11 cellular contexts compared by ENCODE assay signal in the genomic region with DNA sequence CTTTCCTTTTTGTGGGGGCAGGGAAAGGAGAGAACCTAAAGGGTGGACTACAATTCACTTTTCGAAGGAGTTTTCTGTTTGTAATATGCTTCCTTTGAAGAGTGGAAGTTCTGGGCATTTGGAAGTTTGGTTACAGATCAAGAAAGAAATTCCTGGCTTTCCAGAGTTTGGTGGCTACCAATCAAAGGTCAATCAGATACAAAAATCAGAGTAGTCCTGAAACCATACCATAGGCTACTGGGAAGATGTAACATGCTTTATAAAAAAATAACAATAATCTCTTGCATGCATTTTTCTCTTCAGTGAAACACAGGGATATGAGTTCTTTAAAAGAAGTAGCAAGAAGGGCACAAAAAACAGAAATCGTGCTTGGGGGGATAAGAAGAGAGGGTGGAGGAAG.
DNase-seq lines count a peak whose midpoint lies in the region; ATAC-seq and TF ChIP-seq lines count a peak whose summit lies in the region.
"Had no signal": no experiment of that assay in that cellular context is flagged by ENCODE, and none has a peak within 500 bp of the region (broad histone marks: within the 10 kb centered on the region; RNA-seq: fewer than 3 reads in every experiment).

No MANE protein-coding gene starts in this region.

- H3K27me3 Mint-ChIP-seq in MCF 10A (ENCODE audit: insufficient read depth, unreplicated experiment) = no peaks in the 10 kb centered on the region
- peaks cover 3 to 14% of the 10 kb centered on the region in 2 donors for H3K27me3 Mint-ChIP-seq in CD4-positive, alpha-beta memory T cell

- peak overlapping the region; percentile 47 for H3K4ac ChIP-seq in mesendoderm (ENCODE audit: low read depth, low read length)

- no peak overlapping the region for H2BK120ac ChIP-seq in mesendoderm (ENCODE audit: low read depth, low read length)

- intact Hi-C loops in MCF 10A (cut with micrococcal nuclease) (loop anchor here (2.0 kb wide), 2 partner anchors 31 to 39 kb away; no protein-coding TSS in a partner anchor), thyroid gland (cut with DNase I) (no loop called here)
- intact Hi-C loops in CD4-positive, alpha-beta memory T cell (cut with micrococcal nuclease) = no loop called here

- peaks cover 75% of the 10 kb centered on the region for H3K4me1 ChIP-seq in HUES64 (ENCODE audit: insufficient read depth, low read length)
- H3K4me1 ChIP-seq in mesendoderm (ENCODE audit: control insufficient read depth, low read depth, low read length) = peaks cover 33% of the 10 kb centered on the region
- peaks cover 49 to 80% of the 10 kb centered on the region in 2 donors for H3K4me1 ChIP-seq in thyroid gland
- H3K4me1 ChIP-seq in CD4-positive, alpha-beta memory T cell (ENCODE audit: insufficient read depth, low read length) = no peaks in the 10 kb centered on the region

- H3K9ac ChIP-seq in HUES64 (ENCODE audit: low read depth, low read length) (peak overlapping the region; percentile 70; the same call in 1 of the 2 replicates), mesendoderm (ENCODE audit: low read length) (peak overlapping the region; percentile 6)

- TF ChIP-seq CTCF in MCF 10A (IDR thresholded peaks at IDR 0.05; ENCODE audit: unreplicated experiment) = no peak
- no peak for TF ChIP-seq CTCF in thyroid gland (IDR thresholded peaks at IDR 0.05)

- WGBS in HUES64 = 62% methylated on average over 2 of the region's 2 CpGs
- no CpG with 5 or more reads among the region's 2 CpGs for WGBS in mesendoderm (ENCODE audit: extremely low coverage, insufficient coverage, low lambda C conversion rate)
- 57 to 66% methylated on average over 2 of the region's 2 CpGs for WGBS in thyroid gland, 2 donors

- no peak overlapping the region for H2BK5ac ChIP-seq in mesendoderm (ENCODE audit: low read length)

- H3K79me1 ChIP-seq in mesendoderm (ENCODE audit: low read length) = no peaks in the 10 kb centered on the region

- H3K9me3 ChIP-seq in HUES64 (ENCODE audit: insufficient read depth, low read depth, low read length) (no peaks in the 10 kb centered on the region), thyroid gland (no peaks in the 10 kb centered on the region)
- no peaks in the 10 kb centered on the region for H3K9me3 ChIP-seq in CD4-positive, alpha-beta memory T cell (ENCODE audit: control insufficient read depth in 1 of 2, low read length in 2 of 2)

- no peak overlapping the region for H2AK5ac ChIP-seq in mesendoderm (ENCODE audit: low read length)

- no peak overlapping the region for H3K4me3 ChIP-seq in HUES64 (ENCODE audit: low read length)
- no peak overlapping the region for H3K4me3 ChIP-seq in mesendoderm (ENCODE audit: low read length)
- H3K4me3 ChIP-seq in thyroid gland (replicated peaks in 1 of 3) = no peak overlapping the region
- H3K4me3 ChIP-seq in CD4-positive, alpha-beta memory T cell (ENCODE audit: low read length in 2 of 2) = no peak overlapping the region

- no peak overlapping the region for H2BK15ac ChIP-seq in mesendoderm (replicated peaks; ENCODE audit: low read depth)

- peaks cover 54% of the 10 kb centered on the region for H3K4me1 Mint-ChIP-seq in MCF 10A (ENCODE audit: insufficient read depth, unreplicated experiment)
- H3K4me1 Mint-ChIP-seq in CD4-positive, alpha-beta memory T cell = peaks cover 0 to 8% (median 2%) of the 10 kb centered on the region in 4 donors
- H3K4me1 Mint-ChIP-seq: activated B cell treated with CpG ODN at 0.5 μM for 24 hours had no signal

- H3K27ac ChIP-seq in HUES64 (ENCODE audit: low read depth, low read length) (peak overlapping the region; percentile 85; the same call in 1 of the 2 replicates), mesendoderm (ENCODE audit: low read depth, low read length) (no peak overlapping the region), thyroid gland (peak overlapping the region; percentile 95 to 96 (median 95))
- no peak overlapping the region for H3K27ac ChIP-seq in CD4-positive, alpha-beta memory T cell (ENCODE audit: low read depth, low read length)

- ATAC-seq in HG03354 (IDR thresholded peaks at IDR 0.05; ENCODE audit: poor library complexity, severe bottlenecking, unreplicated experiment) (no peak), GM19397 (IDR thresholded peaks at IDR 0.05; ENCODE audit: unreplicated experiment) (no peak)

- no peak overlapping the region for H3K18ac ChIP-seq in mesendoderm (ENCODE audit: low read length)

- no peaks in the 10 kb centered on the region for H3K36me3 ChIP-seq in HUES64 (ENCODE audit: insufficient read depth, low read length)
- H3K36me3 ChIP-seq in mesendoderm (ENCODE audit: control insufficient read depth, insufficient read depth, low read length) = no peaks in the 10 kb centered on the region
- no peaks in the 10 kb centered on the region for H3K36me3 ChIP-seq in thyroid gland
- H3K36me3 ChIP-seq in CD4-positive, alpha-beta memory T cell (ENCODE audit: insufficient read depth, low read length) = no peaks in the 10 kb centered on the region

- H3K79me2 ChIP-seq in mesendoderm (ENCODE audit: control insufficient read depth, insufficient read depth, low read length) = no peaks in the 10 kb centered on the region

- no peaks in the 10 kb centered on the region for H3K9me3 Mint-ChIP-seq in MCF 10A (ENCODE audit: unreplicated experiment)
- H3K9me3 Mint-ChIP-seq in CD4-positive, alpha-beta memory T cell = no peaks in the 10 kb centered on the region
- H3K9me3 Mint-ChIP-seq: activated B cell treated with CpG ODN at 0.5 μM for 24 hours had no signal

- DNase-seq in MCF 10A (ENCODE audit: unreplicated experiment) = no peak
- no peak for DNase-seq in mesendoderm
- DNase-seq in thyroid gland = no peak
- no peak for DNase-seq in CD4-positive, alpha-beta memory T cell
- DNase-seq: activated B cell treated with CpG ODN at 0.5 μM for 24 hours; DMS79 treated with DMSO at 0.1 percent for 48 hours; effector CD8-positive, alpha-beta T cell; NCI-H1092 had no signal

- H4K8ac ChIP-seq in mesendoderm (ENCODE audit: low read depth, low read length) = no peak overlapping the region

- peak overlapping the region; percentile 65 for H3K4me3 Mint-ChIP-seq in MCF 10A (ENCODE audit: unreplicated experiment)
- H3K4me3 Mint-ChIP-seq in CD4-positive, alpha-beta memory T cell = no peak overlapping the region
- H3K4me3 Mint-ChIP-seq: activated B cell treated with CpG ODN at 0.5 μM for 24 hours had no signal

- no peak for TF ChIP-seq POLR2A in thyroid gland (IDR thresholded peaks at IDR 0.05)

- no peaks in the 10 kb centered on the region for H3K27me3 ChIP-seq in HUES64 (ENCODE audit: insufficient read depth, low read length)
- no peaks in the 10 kb centered on the region for H3K27me3 ChIP-seq in mesendoderm (ENCODE audit: insufficient read depth, low read length, poor library complexity)
- H3K27me3 ChIP-seq in thyroid gland = no peaks in the 10 kb centered on the region
- H3K27me3 ChIP-seq in CD4-positive, alpha-beta memory T cell (ENCODE audit: insufficient read depth, low read length) = no peaks in the 10 kb centered on the region

- H3K27ac Mint-ChIP-seq in MCF 10A (ENCODE audit: low read depth, unreplicated experiment) = peak overlapping the region; percentile 89
- H3K27ac Mint-ChIP-seq in CD4-positive, alpha-beta memory T cell = no peak overlapping the region
- H3K27ac Mint-ChIP-seq: activated B cell treated with CpG ODN at 0.5 μM for 24 hours had no signal

- no peak overlapping the region for H3K23ac ChIP-seq in mesendoderm (ENCODE audit: low read length)

- H3K4me2 ChIP-seq in mesendoderm (ENCODE audit: low read length) = no peak overlapping the region

- peaks cover 9% of the 10 kb centered on the region for H3K36me3 Mint-ChIP-seq in MCF 10A (ENCODE audit: insufficient read depth, unreplicated experiment)
- H3K36me3 Mint-ChIP-seq in CD4-positive, alpha-beta memory T cell = no peaks in the 10 kb centered on the region

- no TSS peak for BruUV-seq in MCF 10A (replicated peaks; lab: Mats Ljungman, UMichigan)

- POLR2A ChIA-PET in MCF 10A (lab: Yijun Ruan, JAX) = interaction anchor here (0.6 to 20.8 kb wide), 8 partner anchors 12 to 1128 kb away, joined by 3 to 446 read pairs (median 4); partner anchors contain the start of gene GADD45A
- POLR2A ChIA-PET in CD4-positive, alpha-beta memory T cell (lab: Charles Lee; ENCODE audit: partially characterized antibody) = no interaction called here

- H3K56ac ChIP-seq in mesendoderm (ENCODE audit: low read length) = no peak overlapping the region

- H4K5ac ChIP-seq in mesendoderm (ENCODE audit: low read length) = no peak overlapping the region

- CTCF ChIA-PET in MCF 10A (lab: Yijun Ruan, JAX) = interaction anchor here (1.0 to 1.5 kb wide), 2 partner anchors 12 to 65 kb away, joined by 3 to 6 read pairs; no protein-coding TSS in a partner anchor
- CTCF ChIA-PET in CD4-positive, alpha-beta memory T cell (lab: Charles Lee; ENCODE audit: partially characterized antibody) = no interaction called here

Comparison
In these comparisons a context has a peak if more than half of its experiments do, and no peak if none do; other contexts are left out.
1. H3K27ac ChIP-seq: peak in HUES64 (single experiment) and thyroid gland (3 of 3); none in mesendoderm (single experiment) and CD4-positive, alpha-beta memory T cell (single experiment).